In genomic region chr3:196390116-196390515, GRCh38 we compare ENCODE assay signal across 34 cellular contexts. TPM values are rescaled to one million over a fixed set of nuclear protein-coding genes. Genes with fewer than 3 reads are reported as not detected.
"Had no signal": no experiment of that assay in that cellular context is flagged by ENCODE, and none has a peak within 500 bp of the region (broad histone marks: within the 10 kb centered on the region; RNA-seq: fewer than 3 reads in every experiment).

No MANE protein-coding gene starts in this region.

- FAIRE-seq: bronchial epithelial cell, TTC549 had no signal

- H3K27ac ChIP-seq: ascending aorta, cardiac muscle cell, VCaP had no signal

- H3K9me3 ChIP-seq: ascending aorta had no signal

- DNase-seq: activated CD4-positive, alpha-beta memory T cell treated with anti-CD3 and anti-CD28 coated beads, Interleukin-2, amount 10 ng/mL, durations not matched to agents 7 days and 5 days; activated CD4-positive, alpha-beta T cell treated with anti-CD3 and anti-CD28 coated beads for 1 hour; activated CD4-positive, alpha-beta T cell treated with anti-CD3 and anti-CD28 coated beads for 36 hours; activated CD4-positive, alpha-beta T cell treated with anti-CD3 and anti-CD28 coated beads for 48 hours; activated CD4-positive, alpha-beta T cell treated with anti-CD3 and anti-CD28 coated beads, Interleukin-2, amount 10 ng/mL, durations not matched to agents 7 days and 5 days; activated CD4-positive, alpha-beta T cell treated with anti-CD3 and anti-CD28 coated beads, Interleukin-2, amount 50 U/mL, for 48 hours; activated CD4-positive, CD25-positive, alpha-beta regulatory T cell; activated CD8-positive, alpha-beta memory T cell treated with anti-CD3 and anti-CD28 coated beads for 24 hours; activated CD8-positive, alpha-beta memory T cell treated with anti-CD3 and anti-CD28 coated beads, Interleukin-2, amount 10 ng/mL, durations not matched to agents 7 days and 5 days; activated CD8-positive, alpha-beta memory T cell treated with anti-CD3 and anti-CD28 coated beads, Interleukin-2, amount 50 U/mL, for 48 hours; activated CD8-positive, alpha-beta T cell treated with anti-CD3 and anti-CD28 coated beads, Interleukin-2, amount 10 ng/mL, durations not matched to agents 7 days and 5 days; activated effector memory CD4-positive, alpha-beta T cell treated with Interleukin-2 at 50 U/mL for 16 hours; activated gamma-delta T cell; activated naive CD4-positive, alpha-beta T cell treated with anti-CD3 and anti-CD28 coated beads, Interleukin-2, amount 10 ng/mL, durations not matched to agents 7 days and 5 days; activated naive CD4-positive, alpha-beta T cell treated with Interleukin-2 at 50 U/mL for 16 hours; activated naive CD8-positive, alpha-beta T cell treated with anti-CD3 and anti-CD28 coated beads, Interleukin-2, amount 10 ng/mL, durations not matched to agents 7 days and 5 days; activated naive CD8-positive, alpha-beta T cell treated with anti-CD3 and anti-CD28 coated beads, Interleukin-2, amount 50 U/mL, for 24 hours; activated T-cell treated with anti-CD3 and anti-CD28 coated beads, Interleukin-2, amount 50 U/mL, for 24 hours; activated T-cell treated with anti-CD3 and anti-CD28 coated beads, Interleukin-2, amount 50 U/mL, for 48 hours; amygdala; anterior cingulate cortex; caudate nucleus; cerebellar nuclear complex; T-helper 1 cell; T-helper 2 cell; T-helper 9 cell had no signal

- H3K27me3 ChIP-seq: ascending aorta, cardiac muscle cell had no signal

- H3K4me3 ChIP-seq: ascending aorta, cardiac muscle cell had no signal

- ATAC-seq: activated CD4-positive, alpha-beta T cell treated with anti-CD3 and anti-CD28 coated beads for 36 hours; activated CD4-positive, CD25-positive, alpha-beta regulatory T cell treated with anti-CD3 and anti-CD28 coated beads, Interleukin-2, amount 50 U/mL, for 24 hours; activated CD8-positive, alpha-beta memory T cell treated with anti-CD3 and anti-CD28 coated beads, Interleukin-2, amount 10 ng/mL, durations not matched to agents 7 days and 5 days; activated CD8-positive, alpha-beta T cell treated with anti-CD3 and anti-CD28 coated beads, Interleukin-2, amount 10 ng/mL, durations not matched to agents 7 days and 5 days; activated naive CD8-positive, alpha-beta T cell treated with anti-CD3 and anti-CD28 coated beads, Interleukin-2, amount 50 U/mL, for 24 hours had no signal

- H3K4me1 ChIP-seq: ascending aorta had no signal

RNA-seq across cellular contexts. Expression of gene TM4SF19, which starts 51.9 kb away (rescaled TPM):
- total RNA-seq: activated CD4-positive, alpha-beta memory T cell treated with anti-CD3 and anti-CD28 coated beads, Interleukin-2, amount 10 ng/mL, durations not matched to agents 7 days and 5 days; activated CD4-positive, alpha-beta T cell treated with anti-CD3 and anti-CD28 coated beads for 36 hours; activated CD4-positive, alpha-beta T cell treated with anti-CD3 and anti-CD28 coated beads, Interleukin-2, amount 10 ng/mL, durations not matched to agents 7 days and 5 days; activated CD8-positive, alpha-beta memory T cell treated with anti-CD3 and anti-CD28 coated beads, Interleukin-2, amount 10 ng/mL, durations not matched to agents 7 days and 5 days; activated CD8-positive, alpha-beta T cell treated with anti-CD3 and anti-CD28 coated beads, Interleukin-2, amount 10 ng/mL, durations not matched to agents 7 days and 5 days; activated T-helper 2 cell treated with anti-CD3 and anti-CD28 coated beads, Interferon-gamma antibody, Interleukin-2, Interleukin-4, amounts not matched to agents 10 μg/mL and 5 μg/mL and 100 μg/mL, durations not matched to agents 14 hours and 24 hours and 36 hours; ascending aorta; cardiac muscle cell had no signal
- polyA plus RNA-seq: adipose tissue, cardiac muscle cell had no signal
